ENCODE assay signal across 19 cellular contexts in genomic region chr12:67535176-67535575, GRCh38.
A peak's percentile ranks its signal among the peaks of the same experiment; 100 is the strongest.
DNase-seq lines count a peak whose midpoint lies in the region; ATAC-seq and TF ChIP-seq lines count a peak whose summit lies in the region.
"Had no signal": no experiment of that assay in that cellular context is flagged by ENCODE, and none has a peak within 500 bp of the region (broad histone marks: within the 10 kb centered on the region; RNA-seq: fewer than 3 reads in every experiment).

No MANE protein-coding gene starts in this region.

- H3K79me2 ChIP-seq in GM23338 (replicated peaks; ENCODE audit: insufficient read depth) = no peaks in the 10 kb centered on the region
- H3K79me2 ChIP-seq in neural progenitor cell (ENCODE audit: low read depth) = no peaks in the 10 kb centered on the region

- peaks cover 5% of the 10 kb centered on the region for H3K27me3 Mint-ChIP-seq in GM23338 (ENCODE audit: insufficient read depth, low read depth, poor library complexity)
- no peaks in the 10 kb centered on the region for H3K27me3 Mint-ChIP-seq in neural progenitor cell (ENCODE audit: insufficient read depth, low read depth)
- H3K27me3 Mint-ChIP-seq in naive thymus-derived CD4-positive, alpha-beta T cell = peaks cover 0 to 18% (median 0%) of the 10 kb centered on the region in 5 donors

- H3K27me3 ChIP-seq in GM23338 (ENCODE audit: insufficient read depth) (no peaks in the 10 kb centered on the region), NT2/D1 (ENCODE audit: insufficient read depth, insufficient read length) (no peaks in the 10 kb centered on the region), neural progenitor cell (no peaks in the 10 kb centered on the region), colonic mucosa (no peaks in the 10 kb centered on the region)
- no peaks in the 10 kb centered on the region for H3K27me3 ChIP-seq in naive thymus-derived CD4-positive, alpha-beta T cell (ENCODE audit: control insufficient read depth in 2 of 2, insufficient read depth in 2 of 2, low read length in 2 of 2)

- TF ChIP-seq CTCF in GM23338 (conservative IDR thresholded peaks at IDR 0.05; ENCODE audit: low read depth in 2 of 2) (no peak), neural progenitor cell (IDR thresholded peaks at IDR 0.05) (no peak), colonic mucosa (IDR thresholded peaks at IDR 0.05) (no peak), GM13976 (IDR thresholded peaks at IDR 0.05; ENCODE audit: borderline replicate concordance, control extremely low read depth, extremely low read depth, insufficient read depth, missing control alignments) (no peak)

- H3K4me1 ChIP-seq in GM23338 (ENCODE audit: insufficient read depth) = peaks cover 20% of the 10 kb centered on the region
- peaks cover 6% of the 10 kb centered on the region for H3K4me1 ChIP-seq in NT2/D1 (ENCODE audit: insufficient read depth, insufficient read length)
- no peaks in the 10 kb centered on the region for H3K4me1 ChIP-seq in neural progenitor cell
- no peaks in the 10 kb centered on the region for H3K4me1 ChIP-seq in naive thymus-derived CD4-positive, alpha-beta T cell (ENCODE audit: control insufficient read depth in 2 of 2, insufficient read depth in 2 of 2, low read length in 2 of 2)
- H3K4me1 ChIP-seq in colonic mucosa = no peaks in the 10 kb centered on the region

- no peaks in the 10 kb centered on the region for H3K36me3 ChIP-seq in GM23338 (ENCODE audit: insufficient read depth)
- no peaks in the 10 kb centered on the region for H3K36me3 ChIP-seq in NT2/D1 (ENCODE audit: insufficient read depth, insufficient read length, low read length)
- H3K36me3 ChIP-seq in neural progenitor cell = no peaks in the 10 kb centered on the region
- H3K36me3 ChIP-seq in naive thymus-derived CD4-positive, alpha-beta T cell (ENCODE audit: control insufficient read depth in 2 of 3, insufficient read depth in 3 of 3, low read length in 3 of 3) = no peaks in the 10 kb centered on the region
- no peaks in the 10 kb centered on the region for H3K36me3 ChIP-seq in colonic mucosa

- H3K4me2 ChIP-seq in GM23338 (peak overlapping the region; percentile 30; the same call in 1 of the 2 replicates), neural progenitor cell (no peak overlapping the region)

- H3K9me2 ChIP-seq in GM23338 (ENCODE audit: insufficient read depth) = peaks cover 16% of the 10 kb centered on the region

- peaks cover 6% of the 10 kb centered on the region; the same call in 1 of the 3 replicates for H3K36me3 Mint-ChIP-seq in GM23338 (ENCODE audit: low read depth)
- H3K36me3 Mint-ChIP-seq in neural progenitor cell = no peaks in the 10 kb centered on the region
- peaks cover 0 to 2% (median 0%) of the 10 kb centered on the region in 5 donors for H3K36me3 Mint-ChIP-seq in naive thymus-derived CD4-positive, alpha-beta T cell

- H2AFZ ChIP-seq in GM23338 (no peak overlapping the region), neural progenitor cell (replicated peaks) (no peak overlapping the region)

- intact Hi-C loops in naive thymus-derived CD4-positive, alpha-beta T cell (cut with micrococcal nuclease) = no loop called here
- intact Hi-C loops in colonic mucosa (cut with DNase I) = no loop called here

- peaks cover 39% of the 10 kb centered on the region for H3K4me1 Mint-ChIP-seq in GM23338
- H3K4me1 Mint-ChIP-seq in neural progenitor cell = peaks cover 7% of the 10 kb centered on the region
- peaks cover 0 to 17% (median 9%) of the 10 kb centered on the region in 7 donors for H3K4me1 Mint-ChIP-seq in naive thymus-derived CD4-positive, alpha-beta T cell

- H3K9me3 ChIP-seq in NT2/D1 (ENCODE audit: insufficient read depth, low read length) = no peaks in the 10 kb centered on the region
- no peaks in the 10 kb centered on the region for H3K9me3 ChIP-seq in neural progenitor cell (ENCODE audit: low read depth)
- H3K9me3 ChIP-seq in naive thymus-derived CD4-positive, alpha-beta T cell (ENCODE audit: control insufficient read depth in 2 of 3, low read length in 3 of 3) = no peaks in the 10 kb centered on the region
- no peaks in the 10 kb centered on the region for H3K9me3 ChIP-seq in colonic mucosa

- H3K27ac ChIP-seq in GM23338 (ENCODE audit: low read depth) (0 out of 2 replicates have a peak overlapping the region, but pooled peaks have one; percentile 29), epithelial cell of prostate (peak overlapping the region; percentile 68), neural progenitor cell (no peak overlapping the region), colonic mucosa (no peak overlapping the region)
- no peak overlapping the region for H3K27ac ChIP-seq in naive thymus-derived CD4-positive, alpha-beta T cell (ENCODE audit: low read depth, low read length)

- in situ Hi-C loops in GM13976 (cut with MboI; ENCODE audit: low sequenced_read_pairs, unreplicated experiment) = no loop called here

- H3F3A ChIP-seq in GM23338 (replicated peaks; ENCODE audit: low read depth) (no peaks in the 10 kb centered on the region), neural progenitor cell (ENCODE audit: low read depth) (no peaks in the 10 kb centered on the region)

- DNase-seq in GM23338 (ENCODE audit: low spot score) (peak; percentile 39), NT2/D1 (ENCODE audit: low read depth, low spot score) (peak; percentile 68), epithelial cell of prostate (ENCODE audit: low read depth, low spot score) (no peak), neural progenitor cell (ENCODE audit: low spot score) (peak; percentile 31), colonic mucosa (no peak), GM13976 (ENCODE audit: low spot score) (no peak)
- DNase-seq in naive thymus-derived CD4-positive, alpha-beta T cell = no peak
- DNase-seq: C1 segment of cervical spinal cord, GDM1, KG1, NCI-H1436, NCI-H2029, NCI-H2171, NCI-H446 treated with DMSO at 0.1 percent for 48 hours, NCI-H748 treated with DMSO at 0.1 percent for 48 hours, Right ventricle myocardium superior had no signal

- peak overlapping the region; percentile 53; the same call in 1 of the 2 replicates for H3K27ac Mint-ChIP-seq in GM23338
- no peak overlapping the region for H3K27ac Mint-ChIP-seq in neural progenitor cell
- H3K27ac Mint-ChIP-seq in naive thymus-derived CD4-positive, alpha-beta T cell = peak overlapping the region in 1 of 9 donors; percentile 19

- H3K4me3 Mint-ChIP-seq in GM23338 = no peak overlapping the region
- H3K4me3 Mint-ChIP-seq in neural progenitor cell = no peak overlapping the region
- no peak overlapping the region for H3K4me3 Mint-ChIP-seq in naive thymus-derived CD4-positive, alpha-beta T cell

- H3K4me3 ChIP-seq in GM23338 = no peak overlapping the region
- no peak overlapping the region for H3K4me3 ChIP-seq in NT2/D1 (ENCODE audit: insufficient read length, low read depth)
- no peak overlapping the region for H3K4me3 ChIP-seq in neural progenitor cell
- no peak overlapping the region for H3K4me3 ChIP-seq in naive thymus-derived CD4-positive, alpha-beta T cell (ENCODE audit: low read length)
- H3K4me3 ChIP-seq in colonic mucosa = no peak overlapping the region
- H3K4me3 ChIP-seq: GM12878 had no signal

- H3K9me3 Mint-ChIP-seq in GM23338 (no peaks in the 10 kb centered on the region), neural progenitor cell (no peaks in the 10 kb centered on the region)
- peaks cover 0 to 1% (median 0%) of the 10 kb centered on the region in 11 donors for H3K9me3 Mint-ChIP-seq in naive thymus-derived CD4-positive, alpha-beta T cell

- CTCF ChIA-PET in naive thymus-derived CD4-positive, alpha-beta T cell (lab: Charles Lee) = no interaction called here

- no peak overlapping the region for H3K9ac ChIP-seq in NT2/D1 (ENCODE audit: insufficient read length, low read depth)
- no peak overlapping the region for H3K9ac ChIP-seq in neural progenitor cell
- no peak overlapping the region for H3K9ac ChIP-seq in colonic mucosa (ENCODE audit: low read depth in 2 of 2, low read length in 2 of 2)

- H4K20me1 ChIP-seq in GM23338 (replicated peaks; ENCODE audit: insufficient read depth) (no peaks in the 10 kb centered on the region), neural progenitor cell (ENCODE audit: low read depth) (no peaks in the 10 kb centered on the region)

- POLR2A ChIA-PET in naive thymus-derived CD4-positive, alpha-beta T cell (lab: Charles Lee) = no interaction called here

- ATAC-seq in GM23338 (peak; percentile 83), HG03521 (IDR thresholded peaks at IDR 0.05; ENCODE audit: unreplicated experiment) (no peak)
- no peak for ATAC-seq in naive thymus-derived CD4-positive, alpha-beta T cell
- ATAC-seq: GM12878, HepG2 had no signal

TF ChIP-seq in GM23338, 12 proteins besides CTCF, POLR2A, EP300 and RAD21 (continues in another document):
- TF ChIP-seq JUNB (IDR thresholded peaks at IDR 0.05; ENCODE audit: unreplicated experiment) = no peak
- TF ChIP-seq ZNF114 (CRISPR knock-in tag; IDR thresholded peaks at IDR 0.05) = no peak

Comparison
In these comparisons a context has a peak if more than half of its experiments do, and no peak if none do; other contexts are left out.
1. DNase-seq: peak in GM23338 (single experiment), NT2/D1 (single experiment) and neural progenitor cell (single experiment); none in epithelial cell of prostate (single experiment), naive thymus-derived CD4-positive, alpha-beta T cell (0 of 9), colonic mucosa (single experiment) and GM13976 (single experiment).
2. H3K27ac ChIP-seq: peak in GM23338 (single experiment) and epithelial cell of prostate (single experiment); none in neural progenitor cell (single experiment), naive thymus-derived CD4-positive, alpha-beta T cell (single experiment) and colonic mucosa (single experiment).